ENCODE assay signal across 8 cellular contexts in genomic region chr13:27533155-27533643, GRCh38.
DNase-seq lines count a peak whose midpoint lies in the region; ATAC-seq and TF ChIP-seq lines count a peak whose summit lies in the region.

No MANE protein-coding gene starts in this region.

- no peaks in the 10 kb centered on the region; the same call in 1 of the 2 replicates for H3K4me1 Mint-ChIP-seq in WTC11

- H3K4me3 Mint-ChIP-seq in WTC11: no peak overlapping the region

- peak; percentile 91 for ATAC-seq in WTC11
- no peak for ATAC-seq in GM21360 (IDR thresholded peaks at IDR 0.05; ENCODE audit: unreplicated experiment)
- ATAC-seq in HG02973 (IDR thresholded peaks at IDR 0.05; ENCODE audit: unreplicated experiment): no peak

- H3K9me3 Mint-ChIP-seq in WTC11: peaks cover 7% of the 10 kb centered on the region

- TF ChIP-seq CTCF in WTC11 (IDR thresholded peaks at IDR 0.05): peak; percentile 77

- CTCF ChIA-PET in WTC11 (lab: Charles Lee): interaction anchor here (0.6 to 3.0 kb wide), 45 partner anchors 9 to 451 kb away, joined by 3 to 42 read pairs (median 4); partner anchors contain the start of genes LNX2 and POLR1D

- DNase-seq in ELF-1 (ENCODE audit: low read depth, low spot score) (peak; percentile 86), NCI-H1092 treated with DMSO at 0.1 percent for 48 hours (lab: John Stamatoyannopoulos, UW) (peak; percentile 75), WTC11 (ENCODE audit: low spot score) (peak; percentile 93), islet precursor cell (peak; percentile 92), smooth muscle cell of the brain vasculature (ENCODE audit: low read depth, low spot score) (peak; percentile 58)
- peak; percentile 7 for DNase-seq in central memory CD4-positive, alpha-beta T cell

- no peaks in the 10 kb centered on the region for H3K27me3 Mint-ChIP-seq in WTC11 (ENCODE audit: low read depth)

- H3K36me3 Mint-ChIP-seq in WTC11: peaks cover 2% of the 10 kb centered on the region

- H3K27ac Mint-ChIP-seq in WTC11: no peak overlapping the region

- POLR2A ChIA-PET in WTC11 (lab: Charles Lee): interaction anchor here (0.6 to 1.1 kb wide), 3 partner anchors 47 to 106 kb away, joined by 3 read pairs; partner anchors contain the start of gene LNX2

TF ChIP-seq in WTC11, 78 proteins besides CTCF, POLR2A, EP300 and RAD21:
- TF ChIP-seq ATF1 (CRISPR knock-in tag; IDR thresholded peaks at IDR 0.05): no peak
- no peak for TF ChIP-seq NR1H2 (CRISPR knock-in tag; IDR thresholded peaks at IDR 0.05)

Comparison
In these comparisons a context has a peak if more than half of its experiments do, and no peak if none do; other contexts are left out.
1. DNase-seq: peak in every context shown above with its lines; median percentile 93 in WTC11; 92 in islet precursor cell; 86 in ELF-1; 75 in NCI-H1092 treated with DMSO at 0.1 percent for 48 hours; 58 in smooth muscle cell of the brain vasculature; 7 in central memory CD4-positive, alpha-beta T cell.